In genomic region chr4:16687845-16688244, GRCh38 we compare ENCODE assay signal across 1 cellular context.
TF ChIP-seq lines count a peak whose summit lies in the region.

No MANE protein-coding gene starts in this region.

TF ChIP-seq in IMR-90, 13 proteins besides CTCF, POLR2A, EP300 and RAD21:
- TF ChIP-seq USF2 (IDR thresholded peaks at IDR 0.05; ENCODE audit: low read depth, low read length): no peak
- TF ChIP-seq MXI1 (IDR thresholded peaks at IDR 0.05; ENCODE audit: borderline replicate concordance, low read depth, low read length): no peak
- TF ChIP-seq CHD1 (IDR thresholded peaks at IDR 0.05; ENCODE audit: low read depth, low read length): no peak
TF ChIP-seq in IMR-90: peak in this region for 0.
